25 cellular contexts compared by ENCODE assay signal in the genomic region with DNA sequence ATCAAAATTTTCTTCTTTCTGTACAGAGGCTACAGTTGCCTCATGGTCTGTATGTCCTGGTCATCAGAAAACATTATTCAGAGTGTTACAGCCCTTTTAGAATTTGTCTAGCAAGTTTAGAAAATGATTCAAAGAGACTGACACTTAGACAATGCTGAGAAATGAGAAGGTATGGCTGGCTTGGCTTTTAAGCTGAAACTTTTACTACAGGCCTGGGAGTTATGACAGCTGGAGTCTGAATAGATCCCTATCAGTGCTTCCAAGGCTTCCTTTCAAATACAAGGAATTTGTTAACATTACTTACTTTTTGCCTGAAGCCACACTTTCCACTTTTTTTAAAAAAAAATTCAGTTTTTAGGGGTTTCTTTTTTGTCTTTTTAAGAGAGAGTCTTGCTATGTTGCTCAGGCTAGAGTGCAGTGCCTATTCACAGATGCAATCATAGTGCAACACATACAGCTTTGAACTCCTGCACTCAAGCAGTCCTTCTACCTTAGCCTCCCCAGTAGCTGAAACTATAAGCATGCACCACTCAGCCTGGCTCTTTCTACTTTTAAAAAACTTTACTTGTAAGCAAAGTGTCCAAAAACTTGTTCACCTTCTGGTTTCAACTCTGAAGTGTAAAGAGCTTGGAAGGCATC.
"Had no signal": no experiment of that assay in that cellular context is flagged by ENCODE, and none has a peak within 500 bp of the region (broad histone marks: within the 10 kb centered on the region; RNA-seq: fewer than 3 reads in every experiment).

No MANE protein-coding gene starts in this region.

- H3K4me1 ChIP-seq: colonic mucosa, esophagus squamous epithelium, foreskin keratinocyte, gastroesophageal sphincter, heart left ventricle, left lung, lower lobe of right lung had no signal

- H3K79me2 ChIP-seq: hepatocyte had no signal

- FAIRE-seq: endometrium, frontal cortex, kidney had no signal

- H3K27me3 ChIP-seq: colonic mucosa, esophagus squamous epithelium, gastroesophageal sphincter, hepatocyte, left lung had no signal

- DNase-seq: colonic mucosa; cortex of kidney; effector CD8-positive, alpha-beta T cell; effector memory CD8-positive, alpha-beta T cell; endodermal cell; erythroblast; esophagus squamous epithelium; foreskin keratinocyte; heart left ventricle; hypothalamus; immature natural killer cell; islet precursor cell; kidney; left cardiac atrium; left lung; left ventricle myocardium superior; lower lobe of right lung; mesenchymal stem cell; midbrain had no signal

- H3K4me3 ChIP-seq: colonic mucosa, esophagus squamous epithelium, gastroesophageal sphincter, heart left ventricle, hepatocyte, left lung, lower lobe of right lung had no signal

- H2AFZ ChIP-seq: hepatocyte had no signal

- H3K27ac ChIP-seq: colonic mucosa, epithelial cell of prostate, esophagus squamous epithelium, foreskin keratinocyte, gastroesophageal sphincter, heart left ventricle, hepatocyte, left lung, lower lobe of right lung had no signal

- ATAC-seq: effector memory CD8-positive, alpha-beta T cell; esophagus mucosa; foreskin keratinocyte; gastroesophageal sphincter; heart left ventricle; left cardiac atrium; left lung; left ventricle myocardium superior; lower lobe of right lung had no signal

- H3K36me3 ChIP-seq: colonic mucosa, esophagus squamous epithelium, gastroesophageal sphincter, heart left ventricle, left lung, lower lobe of right lung had no signal

- H3K4me2 ChIP-seq: hepatocyte had no signal

- H3K9me3 ChIP-seq: colonic mucosa, esophagus squamous epithelium, gastroesophageal sphincter, heart left ventricle, left lung, lower lobe of right lung had no signal
